13 cellular contexts compared by ENCODE assay signal in the genomic region with DNA sequence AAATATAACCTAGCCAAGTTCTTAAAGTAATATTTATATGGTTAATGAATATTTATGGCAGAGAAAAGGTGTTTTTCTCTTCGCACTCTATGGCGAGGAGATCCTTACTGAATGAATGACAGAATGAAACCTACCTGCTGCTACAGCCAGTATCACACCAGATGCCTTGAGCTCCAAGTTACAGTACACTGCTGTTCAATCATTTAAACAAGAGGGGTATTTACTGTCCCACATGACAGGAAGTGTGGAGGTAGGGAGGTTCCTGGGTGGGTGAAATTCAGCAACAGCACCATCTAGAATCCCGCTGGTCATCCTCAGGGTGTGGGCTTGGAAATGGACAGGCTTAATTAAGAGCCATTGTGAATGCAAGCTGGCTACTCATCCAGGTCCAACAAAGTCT. TPM values are rescaled to one million over a fixed set of nuclear protein-coding genes. Genes with fewer than 3 reads are reported as not detected.
A peak's percentile ranks its signal among the peaks of the same experiment; 100 is the strongest.
DNase-seq lines count a peak whose midpoint lies in the region; ATAC-seq and TF ChIP-seq lines count a peak whose summit lies in the region.
"Had no signal": no experiment of that assay in that cellular context is flagged by ENCODE, and none has a peak within 500 bp of the region (broad histone marks: within the 10 kb centered on the region; RNA-seq: fewer than 3 reads in every experiment).

No MANE protein-coding gene starts in this region.

- H2AFZ ChIP-seq in PC-3 (ENCODE audit: low read length), result no peak overlapping the region

- H3K9ac ChIP-seq in PC-3 (ENCODE audit: low read length), result 0 out of 2 replicates have a peak overlapping the region, but pooled peaks have one; percentile 3
- H3K9ac ChIP-seq in skeletal muscle tissue (ENCODE audit: low read depth in 1 of 3, low read length in 3 of 3), result peak overlapping the region in 1 of 3 donors; percentile 13

- H3K36me3 ChIP-seq in CD8-positive, alpha-beta memory T cell (ENCODE audit: insufficient read depth, low read length), result no peaks in the 10 kb centered on the region
- H3K36me3 ChIP-seq in PC-3 (ENCODE audit: low read depth, low read length) (no peaks in the 10 kb centered on the region), esophagus muscularis mucosa (no peaks in the 10 kb centered on the region), skeletal muscle tissue (ENCODE audit: control insufficient read depth in 3 of 3, insufficient read depth in 3 of 3, low read length in 3 of 3) (no peaks in the 10 kb centered on the region)

- TF ChIP-seq CTCF in PC-3 (conservative IDR thresholded peaks at IDR 0.05; ENCODE audit: low read depth, low read length) (no peak), esophagus muscularis mucosa (IDR thresholded peaks at IDR 0.05) (no peak)

- no peaks in the 10 kb centered on the region for H3K27me3 ChIP-seq in CD8-positive, alpha-beta memory T cell (ENCODE audit: insufficient read depth, low read length, poor library complexity, severe bottlenecking)
- H3K27me3 ChIP-seq in PC-3 (ENCODE audit: low read length) (no peaks in the 10 kb centered on the region), esophagus muscularis mucosa (no peaks in the 10 kb centered on the region), skeletal muscle tissue (ENCODE audit: control insufficient read depth in 3 of 3, insufficient read depth in 3 of 3, low read length in 3 of 3) (no peaks in the 10 kb centered on the region)

- H3K9me2 ChIP-seq in PC-3 (replicated peaks; ENCODE audit: low read length), result no peaks in the 10 kb centered on the region

- H3K27me3 Mint-ChIP-seq in CD8-positive, alpha-beta memory T cell, result peaks cover 0 to 2% of the 10 kb centered on the region in 2 donors

- peaks cover 58 to 76% (median 70%) of the 10 kb centered on the region in 3 donors for H3K4me1 Mint-ChIP-seq in CD8-positive, alpha-beta memory T cell

- no TSS peak for BruUV-seq in PC-3 (replicated peaks; lab: Mats Ljungman, UMichigan)

- POLR2A ChIA-PET in CD8-positive, alpha-beta memory T cell (lab: Charles Lee), result no interaction called here
- POLR2A ChIA-PET in PC-3 (lab: Charles Lee; ENCODE audit: unreplicated experiment), result no interaction called here

- H3K27ac ChIP-seq in CD8-positive, alpha-beta memory T cell (ENCODE audit: low read depth, low read length), result no peak overlapping the region
- H3K27ac ChIP-seq in PC-3 (ENCODE audit: low read length), result peak overlapping the region; percentile 41
- H3K27ac ChIP-seq in esophagus muscularis mucosa (replicated peaks in 1 of 4), result peak overlapping the region; percentile 15 to 64 (median 47)
- peak overlapping the region; percentile 54 for H3K27ac ChIP-seq in skeletal muscle tissue (ENCODE audit: low read depth, low read length)

- no peak for ATAC-seq in PC-3

- no peaks in the 10 kb centered on the region for H3K9me3 ChIP-seq in CD8-positive, alpha-beta memory T cell (ENCODE audit: low read length)
- H3K9me3 ChIP-seq in PC-3 (ENCODE audit: low read length) (no peaks in the 10 kb centered on the region), esophagus muscularis mucosa (no peaks in the 10 kb centered on the region), skeletal muscle tissue (ENCODE audit: control insufficient read depth in 3 of 3, low read length in 3 of 3) (no peaks in the 10 kb centered on the region)

- CTCF ChIA-PET in CD8-positive, alpha-beta memory T cell (lab: Charles Lee), result no interaction called here
- CTCF ChIA-PET in PC-3 (lab: Charles Lee), result no interaction called here

- peaks cover 92% of the 10 kb centered on the region for H3K79me2 ChIP-seq in PC-3 (ENCODE audit: low read length)

- no peaks in the 10 kb centered on the region for H3K9me3 Mint-ChIP-seq in CD8-positive, alpha-beta memory T cell
- H3K9me3 Mint-ChIP-seq: nephron progenitor cell had no signal

- peaks cover 9% of the 10 kb centered on the region; the same call in 1 of the 2 replicates for H4K20me1 ChIP-seq in PC-3 (ENCODE audit: low read length)

- no peak overlapping the region for H3K4me2 ChIP-seq in PC-3 (ENCODE audit: low read length)

- 80% methylated on average over 3 of the region's 3 CpGs for WGBS in esophagus muscularis mucosa

- H3F3A ChIP-seq in PC-3 (ENCODE audit: low read length, unreplicated experiment), result no peaks in the 10 kb centered on the region

- H3K4me3 ChIP-seq in CD8-positive, alpha-beta memory T cell (ENCODE audit: low read length), result no peak overlapping the region
- H3K4me3 ChIP-seq in PC-3 (ENCODE audit: low read length) (no peak overlapping the region), esophagus muscularis mucosa (no peak overlapping the region), skeletal muscle tissue (ENCODE audit: low read length in 3 of 3) (peak overlapping the region in 1 of 3 donors; percentile 6)

- no peaks in the 10 kb centered on the region for H3K36me3 Mint-ChIP-seq in CD8-positive, alpha-beta memory T cell

- TF ChIP-seq EP300 in esophagus muscularis mucosa (IDR thresholded peaks at IDR 0.05), result no peak

- intact Hi-C loops in PC-3 (cut with micrococcal nuclease) (no loop called here), esophagus muscularis mucosa (cut with DNase I) (no loop called here)

- H3K4me1 ChIP-seq in CD8-positive, alpha-beta memory T cell (ENCODE audit: insufficient read depth, low read length), result peaks cover 31% of the 10 kb centered on the region
- H3K4me1 ChIP-seq in PC-3 (ENCODE audit: insufficient read depth, low read length), result peaks cover 13% of the 10 kb centered on the region
- H3K4me1 ChIP-seq in esophagus muscularis mucosa, result peaks cover 66 to 85% (median 80%) of the 10 kb centered on the region in 4 donors
- peaks cover 41 to 48% (median 45%) of the 10 kb centered on the region in 3 donors for H3K4me1 ChIP-seq in skeletal muscle tissue (ENCODE audit: control insufficient read depth in 3 of 3, insufficient read depth in 3 of 3, low read length in 3 of 3)

- peak overlapping the region in 6 of 7 donors; percentile 38 to 78 (median 55) for H3K4me3 Mint-ChIP-seq in CD8-positive, alpha-beta memory T cell
- H3K4me3 Mint-ChIP-seq: nephron progenitor cell had no signal

- no peak for DNase-seq in CD8-positive, alpha-beta memory T cell
- DNase-seq in PC-3 (no peak), esophagus muscularis mucosa (ENCODE audit: extremely low spot score) (no peak), NCI-H1930 (lab: John Stamatoyannopoulos, UW) (no peak), KG1 (lab: John Stamatoyannopoulos, UW) (no peak), DMS53 treated with DMSO at 0.1 percent for 48 hours (lab: John Stamatoyannopoulos, UW; ENCODE audit: unreplicated experiment) (no peak), NCI-H1436 treated with DMSO at 0.1 percent for 48 hours (lab: John Stamatoyannopoulos, UW) (no peak)
- DNase-seq: activated gamma-delta T cell; AML-193; Karpas-422; nephron progenitor cell; stimulated activated CD4-positive, alpha-beta T cell treated with anti-CD3 and anti-CD28 coated beads, Interleukin-12 subunit alpha, Interleukin-12 subunit beta, amount 100 ng/mL, for 4 hours had no signal

- no peak for TF ChIP-seq POLR2A in esophagus muscularis mucosa (IDR thresholded peaks at IDR 0.05; ENCODE audit: low read depth)

- H3K27ac Mint-ChIP-seq in CD8-positive, alpha-beta memory T cell, result peak overlapping the region; percentile 68 to 98 (median 87)
- H3K27ac Mint-ChIP-seq: nephron progenitor cell had no signal

RNA-seq across cellular contexts. Expression of gene CYTH3, which starts 14.8 kb away (rescaled TPM):
- 1 to 10 TPM; 4.5 to 4.9 TPM for total RNA-seq in CD8-positive, alpha-beta memory T cell
- 15.7 TPM for polyA plus RNA-seq in CD8-positive, alpha-beta memory T cell
- total RNA-seq in PC-3 (2014; rRNA removed) (23.1 and 34.4 TPM in 2 replicates), esophagus muscularis mucosa (10 to 100 TPM; 32.0 to 64.6 (median 50.2) TPM), skeletal muscle tissue (19.3 TPM)
